Comparison of ENCODE assay signal across 12 cellular contexts in the genomic region with DNA sequence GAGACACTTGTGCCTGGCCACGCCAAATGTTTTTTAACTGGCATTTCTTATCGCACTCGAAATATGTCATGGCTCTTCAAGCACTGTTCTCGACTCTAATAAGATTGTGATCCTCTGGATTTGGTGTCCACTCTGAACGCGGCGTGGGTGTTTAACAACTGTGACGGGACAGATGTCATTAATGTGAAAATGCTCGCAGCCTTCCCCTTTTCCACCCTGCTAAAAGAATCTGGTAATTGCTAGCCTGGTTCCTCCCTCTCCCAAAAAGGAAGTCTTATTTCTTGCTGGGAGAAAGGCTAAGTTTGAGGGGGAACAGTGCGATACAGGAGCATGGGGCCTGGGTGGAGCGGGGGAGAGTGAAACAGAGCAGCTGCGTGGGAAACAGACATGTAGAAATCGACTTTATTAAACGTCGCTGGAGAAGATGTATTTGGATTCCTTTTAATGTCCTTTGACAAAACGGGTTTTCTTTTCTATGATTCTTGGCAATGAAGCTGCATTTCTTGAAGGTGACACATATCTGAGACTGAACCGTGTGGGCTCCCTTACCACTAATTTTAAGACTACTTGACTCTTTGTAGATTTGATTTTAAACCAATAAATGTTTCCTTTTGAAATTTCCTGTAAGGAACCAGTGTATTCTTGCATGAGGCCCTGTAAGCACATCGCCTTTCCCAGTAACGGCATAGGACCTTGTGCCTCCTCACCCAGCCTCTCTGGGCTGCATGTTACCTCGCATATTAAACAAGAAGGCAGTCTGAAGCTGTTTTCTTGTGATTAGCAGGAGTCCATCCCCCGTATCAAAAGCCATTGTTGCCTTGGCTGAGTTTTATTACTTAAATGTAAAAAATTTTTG. TPM values are rescaled to one million over a fixed set of nuclear protein-coding genes. Genes with fewer than 3 reads are reported as not detected.
DNase-seq lines count a peak whose midpoint lies in the region; ATAC-seq, FAIRE-seq and TF ChIP-seq lines count a peak whose summit lies in the region.
"Had no signal": no experiment of that assay in that cellular context is flagged by ENCODE, and none has a peak within 500 bp of the region (broad histone marks: within the 10 kb centered on the region; RNA-seq: fewer than 3 reads in every experiment).

No MANE protein-coding gene starts in this region.

- no peak for FAIRE-seq in D721Med (lab: Jason Lieb, UNC)

- in situ Hi-C loops in astrocyte of the cerebellum (cut with HindIII; ENCODE audit: low sequenced_read_pairs), result no loop called here

- ATAC-seq in Right ventricle myocardium superior (ENCODE audit: poor library complexity), result peak; percentile 64

- TF ChIP-seq CTCF in astrocyte of the cerebellum (IDR thresholded peaks at IDR 0.05; ENCODE audit: low read depth, low read length, missing control alignments) (no peak), D721Med (IDR thresholded peaks at IDR 0.05; ENCODE audit: insufficient read depth, missing control alignments) (no peak)

- no peak overlapping the region for H3K4me3 ChIP-seq in astrocyte of the cerebellum (ENCODE audit: low read depth, low read length)
- H3K4me3 ChIP-seq: BLaER1 treated with 17β-estradiol and CSF1 and Interleukin-3, amounts not matched to agents 10 nM and 100 nM had no signal

- DNase-seq in Ammon's horn (ENCODE audit: low spot score) (peak; percentile 52), astrocyte of the cerebellum (ENCODE audit: low read depth) (peak; percentile 49), Right ventricle myocardium superior (no peak), pons (ENCODE audit: low spot score) (peak; percentile 35), NCI-H128 (lab: John Stamatoyannopoulos, UW; ENCODE audit: unreplicated experiment) (no peak), retina (no peak), D721Med (ENCODE audit: insufficient read length, low spot score) (no peak)
- no peak for DNase-seq in central memory CD4-positive, alpha-beta T cell
- DNase-seq: activated T-cell treated with anti-CD3 and anti-CD28 coated beads, Interleukin-2, amount 50 U/mL, for 1 hour; NCI-H2081 treated with DMSO at 0.1 percent for 48 hours had no signal

- intact Hi-C loops in Right ventricle myocardium superior (cut with DNase I), result no loop called here

RNA-seq across cellular contexts. Expression of gene TBC1D1, which starts 17.8 kb away (rescaled TPM):
- 125 TPM for total RNA-seq in Right ventricle myocardium superior

RNA-seq across cellular contexts. Expression of gene PTTG2, which starts 51.5 kb away (rescaled TPM):
- 0.67 TPM for total RNA-seq in Right ventricle myocardium superior
- total RNA-seq: dermis microvascular lymphatic vessel endothelial cell had no signal

Comparison
In these comparisons a context has a peak if more than half of its experiments do, and no peak if none do; other contexts are left out.
1. DNase-seq: peak in Ammon's horn (single experiment), astrocyte of the cerebellum (single experiment) and pons (single experiment); none in Right ventricle myocardium superior (single experiment), NCI-H128 (single experiment), retina (single experiment), central memory CD4-positive, alpha-beta T cell (single experiment) and D721Med (single experiment).